Comparison of ENCODE assay signal across 26 cellular contexts in the genomic region with DNA sequence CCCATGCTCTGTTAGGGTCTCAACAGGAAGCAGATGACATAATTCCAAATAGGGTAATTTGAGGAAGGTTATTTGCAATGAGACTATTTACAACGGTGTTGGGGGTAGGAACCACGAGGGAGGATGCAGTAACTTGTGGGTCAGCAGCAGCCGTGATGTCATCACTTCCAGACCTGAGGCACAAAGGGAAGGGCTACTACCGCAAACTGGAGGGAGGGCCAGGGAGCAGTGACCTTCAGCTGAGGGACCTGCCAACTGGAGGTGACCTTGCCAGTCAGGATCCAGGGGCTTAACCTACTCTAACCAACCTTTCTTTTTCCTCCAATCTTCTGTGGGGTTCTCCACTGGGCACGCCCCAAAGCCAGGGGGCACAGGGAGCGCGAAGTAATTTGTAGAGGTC.
"Had no signal": no experiment of that assay in that cellular context is flagged by ENCODE, and none has a peak within 500 bp of the region (broad histone marks: within the 10 kb centered on the region; RNA-seq: fewer than 3 reads in every experiment).

No MANE protein-coding gene starts in this region.

- H3K36me3 ChIP-seq: colonic mucosa, esophagus squamous epithelium, gastroesophageal sphincter, prostate gland, right atrium auricular region, tibial artery had no signal

- H3K4me1 ChIP-seq: colonic mucosa, prostate gland had no signal

- H3K36me3 Mint-ChIP-seq: mesothelial cell of epicardium; naive thymus-derived CD8-positive, alpha-beta T cell; T-cell had no signal

- H3K9me3 Mint-ChIP-seq: activated naive CD4-positive, alpha-beta T cell treated with anti-CD3 and anti-CD28 coated beads for 36 hours; activated T-cell treated with anti-CD3 and anti-CD28 coated beads, Interleukin-2, amount 50 U/mL, for 4 hours; activated T-helper 2 cell treated with anti-CD3 and anti-CD28 coated beads, Interferon-gamma antibody, Interleukin-2, Interleukin-4, amounts not matched to agents 10 μg/mL and 5 μg/mL and 100 μg/mL, durations not matched to agents 14 hours and 24 hours and 36 hours; effector memory CD8-positive, alpha-beta T cell; mesothelial cell of epicardium; naive thymus-derived CD8-positive, alpha-beta T cell; stimulated activated naive CD8-positive, alpha-beta T cell treated with anti-CD3 and anti-CD28 coated beads, Interleukin-15, Interleukin-2, amounts not matched to agents 100 ng/mL and 50 ng/mL, for 24 hours; T-cell; T-helper 2 cell treated with Interferon-gamma antibody and Interleukin-4, amounts not matched to agents 5 μg/mL and 100 μg/mL, for 36 hours had no signal

- H3K4me3 ChIP-seq: colonic mucosa, dorsolateral prefrontal cortex, esophagus squamous epithelium, gastroesophageal sphincter, prostate gland, right atrium auricular region, tibial artery had no signal

- H3K4me3 Mint-ChIP-seq: activated naive CD4-positive, alpha-beta T cell treated with anti-CD3 and anti-CD28 coated beads for 36 hours; activated T-cell treated with anti-CD3 and anti-CD28 coated beads, Interleukin-2, amount 50 U/mL, for 4 hours; mesothelial cell of epicardium; stimulated activated naive CD8-positive, alpha-beta T cell treated with anti-CD3 and anti-CD28 coated beads, Interleukin-15, Interleukin-2, amounts not matched to agents 100 ng/mL and 50 ng/mL, for 24 hours; T-cell; T-helper 2 cell treated with Interferon-gamma antibody and Interleukin-4, amounts not matched to agents 5 μg/mL and 100 μg/mL, for 36 hours had no signal

- H3K27ac Mint-ChIP-seq: activated T-helper 2 cell treated with anti-CD3 and anti-CD28 coated beads, Interferon-gamma antibody, Interleukin-2, Interleukin-4, amounts not matched to agents 10 μg/mL and 5 μg/mL and 100 μg/mL, durations not matched to agents 14 hours and 24 hours and 36 hours; effector memory CD8-positive, alpha-beta T cell; mesothelial cell of epicardium; stimulated activated naive CD8-positive, alpha-beta T cell treated with anti-CD3 and anti-CD28 coated beads, Interleukin-15, Interleukin-2, amounts not matched to agents 100 ng/mL and 50 ng/mL, for 24 hours; T-cell; T-helper 2 cell treated with Interferon-gamma antibody and Interleukin-4, amounts not matched to agents 5 μg/mL and 100 μg/mL, for 36 hours had no signal

- H3K9me3 ChIP-seq: colonic mucosa, esophagus squamous epithelium, gastroesophageal sphincter, prostate gland, right atrium auricular region, tibial artery had no signal

- ATAC-seq: activated T-cell treated with anti-CD3 and anti-CD28 coated beads, Interleukin-2, amount 50 U/mL, for 4 hours; effector memory CD8-positive, alpha-beta T cell; gastroesophageal sphincter; left ventricle myocardium superior; naive thymus-derived CD8-positive, alpha-beta T cell; T-cell had no signal

- DNase-seq: activated CD4-positive, alpha-beta T cell treated with anti-CD3 and anti-CD28 coated beads for 1 hour; activated CD4-positive, alpha-beta T cell treated with anti-CD3 and anti-CD28 coated beads, Interleukin-2, amount 50 U/mL, for 1 hour; activated CD8-positive, alpha-beta memory T cell treated with anti-CD3 and anti-CD28 coated beads for 24 hours; activated CD8-positive, alpha-beta memory T cell treated with anti-CD3 and anti-CD28 coated beads, Interleukin-2, amount 50 U/mL, for 4 hours; activated naive CD4-positive, alpha-beta T cell treated with anti-CD3 and anti-CD28 coated beads for 36 hours; activated T-cell treated with anti-CD3 and anti-CD28 coated beads, Interleukin-2, amount 50 U/mL, for 4 hours; amygdala; colonic mucosa; dorsolateral prefrontal cortex; effector memory CD8-positive, alpha-beta T cell; esophagus squamous epithelium; head of caudate nucleus; left ventricle myocardium superior; mammary epithelial cell; naive thymus-derived CD8-positive, alpha-beta T cell; stimulated activated CD4-positive, alpha-beta T cell treated with anti-CD3 and anti-CD28 coated beads, Interleukin-12 subunit alpha, Interleukin-12 subunit beta, amount 100 ng/mL, for 4 hours; stimulated activated CD4-positive, alpha-beta T cell treated with anti-CD3 and anti-CD28 coated beads, Interleukin-4, amount 100 ng/mL, for 4 hours; T-cell; tibial artery had no signal

- H3K27ac ChIP-seq: colonic mucosa, dorsolateral prefrontal cortex, esophagus squamous epithelium, gastroesophageal sphincter, prostate gland, right atrium auricular region, tibial artery had no signal
